ENCODE assay signal across 6 cellular contexts in the genomic region with DNA sequence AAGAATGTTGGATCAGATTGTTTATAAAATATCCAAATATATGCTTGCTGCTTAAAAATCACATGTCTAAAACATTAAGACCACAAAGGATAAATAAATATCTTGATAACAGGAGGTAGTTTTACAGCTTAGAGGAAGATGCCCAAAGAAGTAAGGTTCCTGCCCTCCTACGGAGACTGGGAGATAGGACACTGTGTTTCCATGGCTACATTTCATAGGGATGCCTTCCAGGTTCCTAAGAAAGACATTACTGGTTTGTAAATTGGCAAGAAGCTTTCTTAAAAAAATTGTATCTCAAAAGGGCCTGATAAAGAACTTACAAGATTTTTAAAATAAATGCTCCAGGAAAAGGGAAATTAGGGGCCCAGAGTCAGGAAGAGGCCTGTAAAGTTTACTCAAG.
"Had no signal": no experiment of that assay in that cellular context is flagged by ENCODE, and none has a peak within 500 bp of the region (broad histone marks: within the 10 kb centered on the region; RNA-seq: fewer than 3 reads in every experiment).

No MANE protein-coding gene starts in this region.

- H3K27ac Mint-ChIP-seq: IgD-negative memory B cell had no signal

- DNase-seq: IMR-90, KBM-7, KG1 had no signal

- ATAC-seq: HepG2, K562 had no signal

- H3K27me3 Mint-ChIP-seq: IgD-negative memory B cell had no signal

- H3K4me1 Mint-ChIP-seq: IgD-negative memory B cell had no signal

- H3K4me3 Mint-ChIP-seq: IgD-negative memory B cell had no signal
